ENCODE assay signal across 8 cellular contexts in genomic region chr11:118998822-118999221, GRCh38. TPM values are rescaled to one million over a fixed set of nuclear protein-coding genes. Genes with fewer than 3 reads are reported as not detected.
DNase-seq lines count a peak whose midpoint lies in the region; ATAC-seq and TF ChIP-seq lines count a peak whose summit lies in the region.

No MANE protein-coding gene starts in this region.

- H3K27me3 Mint-ChIP-seq in activated CD4-positive, alpha-beta T cell treated with anti-CD3 and anti-CD28 coated beads, Interleukin-2, amount 10 ng/mL, durations not matched to agents 7 days and 5 days = no peaks in the 10 kb centered on the region

- peaks cover 48% of the 10 kb centered on the region for H3K36me3 Mint-ChIP-seq in activated CD4-positive, alpha-beta T cell treated with anti-CD3 and anti-CD28 coated beads, Interleukin-2, amount 10 ng/mL, durations not matched to agents 7 days and 5 days (ENCODE audit: low read depth)

- H3K27ac ChIP-seq in VCaP (peak overlapping the region; percentile 79), right cardiac atrium (ENCODE audit: low read length) (peak overlapping the region; percentile 90)

- DNase-seq in activated CD4-positive, alpha-beta T cell treated with anti-CD3 and anti-CD28 coated beads, Interleukin-2, amount 10 ng/mL, durations not matched to agents 7 days and 5 days = no peak
- no peak for DNase-seq in activated CD4-positive, alpha-beta T cell treated with anti-CD3 and anti-CD28 coated beads for 4 hours
- DNase-seq in right cardiac atrium = no peak
- no peak for DNase-seq in HUDEP-2 (lab: John Stamatoyannopoulos, UW; ENCODE audit: unreplicated experiment in 76 of 76)
- no peak for DNase-seq in 8988T

- ATAC-seq in right cardiac atrium (no peak), GM19035 (IDR thresholded peaks at IDR 0.05; ENCODE audit: unreplicated experiment) (no peak)

- H3K4me1 Mint-ChIP-seq in activated CD4-positive, alpha-beta T cell treated with anti-CD3 and anti-CD28 coated beads, Interleukin-2, amount 10 ng/mL, durations not matched to agents 7 days and 5 days = peaks cover 38% of the 10 kb centered on the region

- WGBS in right cardiac atrium = 58% methylated on average over 6 of the region's 6 CpGs

- POLR2A ChIA-PET in activated CD4-positive, alpha-beta T cell treated with anti-CD3 and anti-CD28 coated beads, Interleukin-2, amount 10 ng/mL, durations not matched to agents 7 days and 5 days (lab: Charles Lee) = interaction anchor here (0.6 kb wide), 2 partner anchors 19 to 122 kb away, joined by 3 to 7 read pairs; partner anchors contain the start of genes HINFP and RPS25

- peaks cover 28% of the 10 kb centered on the region for H3K36me3 ChIP-seq in skeletal muscle satellite cell (ENCODE audit: insufficient read depth, low read length)

- CTCF ChIA-PET in activated CD4-positive, alpha-beta T cell treated with anti-CD3 and anti-CD28 coated beads, Interleukin-2, amount 10 ng/mL, durations not matched to agents 7 days and 5 days (lab: Charles Lee) = interaction anchor here (0.6 to 1.2 kb wide), 2 partner anchors 29 to 116 kb away, joined by 3 to 4 read pairs; no protein-coding TSS in a partner anchor

- H3K4me3 Mint-ChIP-seq in activated CD4-positive, alpha-beta T cell treated with anti-CD3 and anti-CD28 coated beads, Interleukin-2, amount 10 ng/mL, durations not matched to agents 7 days and 5 days = peak overlapping the region; percentile 87

- H3K27me3 ChIP-seq in right cardiac atrium (ENCODE audit: control insufficient read depth, insufficient read depth) = no peaks in the 10 kb centered on the region
- no peaks in the 10 kb centered on the region for H3K27me3 ChIP-seq in skeletal muscle satellite cell (ENCODE audit: control insufficient read depth, insufficient read depth, low read length)

- TF ChIP-seq CTCF in VCaP (conservative IDR thresholded peaks at IDR 0.05) = no peak

- H3K9ac ChIP-seq in skeletal muscle satellite cell (ENCODE audit: low read depth, low read length) = peak overlapping the region; percentile 86

- H3K9me3 ChIP-seq in right cardiac atrium (ENCODE audit: control insufficient read depth, low read length) (no peaks in the 10 kb centered on the region), skeletal muscle satellite cell (replicated peaks; ENCODE audit: low read length) (no peaks in the 10 kb centered on the region)

- peak overlapping the region; percentile 94 for H3K4me2 ChIP-seq in skeletal muscle satellite cell (ENCODE audit: low read length)

- intact Hi-C loops in right cardiac atrium (cut with DNase I) = no loop called here

- H3K4me1 ChIP-seq in right cardiac atrium (ENCODE audit: control insufficient read depth, insufficient read depth, low read length) (no peaks in the 10 kb centered on the region), skeletal muscle satellite cell (ENCODE audit: control insufficient read depth, insufficient read depth, low read length) (peaks cover 27% of the 10 kb centered on the region)

- peak overlapping the region; percentile 95 for H3K27ac Mint-ChIP-seq in activated CD4-positive, alpha-beta T cell treated with anti-CD3 and anti-CD28 coated beads, Interleukin-2, amount 10 ng/mL, durations not matched to agents 7 days and 5 days

- H3K4me3 ChIP-seq in right cardiac atrium (ENCODE audit: low read length) = peak overlapping the region; percentile 83
- peak overlapping the region; percentile 89 for H3K4me3 ChIP-seq in skeletal muscle satellite cell (ENCODE audit: low read length)

- H3K9me3 Mint-ChIP-seq in activated CD4-positive, alpha-beta T cell treated with anti-CD3 and anti-CD28 coated beads, Interleukin-2, amount 10 ng/mL, durations not matched to agents 7 days and 5 days = no peaks in the 10 kb centered on the region

RNA-seq across cellular contexts. Expression of gene CENATAC, which starts 0.9 kb away (rescaled TPM):
- total RNA-seq in activated CD4-positive, alpha-beta T cell treated with anti-CD3 and anti-CD28 coated beads, Interleukin-2, amount 10 ng/mL, durations not matched to agents 7 days and 5 days = 10 to 100 TPM; 40.4 to 47.2 TPM
- 10 to 100 TPM; 12.2 to 18.4 (median 15.2) TPM for total RNA-seq in right cardiac atrium
- 18.9 TPM for polyA plus RNA-seq in right cardiac atrium
- total RNA-seq in skeletal muscle satellite cell (2012; rRNA removed) = 19.2 and 20.5 TPM in 2 replicates

RNA-seq across cellular contexts. Expression of gene RPS25, which starts 19.3 kb away (rescaled TPM):
- 1,000 to 10,000 TPM; 1,054 to 1,196 TPM for total RNA-seq in activated CD4-positive, alpha-beta T cell treated with anti-CD3 and anti-CD28 coated beads, Interleukin-2, amount 10 ng/mL, durations not matched to agents 7 days and 5 days
- total RNA-seq in right cardiac atrium = 100 to 1,000 TPM; 750 to 919 (median 877) TPM
- polyA plus RNA-seq in right cardiac atrium = 2,193 TPM
- 1,192 and 1,985 TPM in 2 replicates for total RNA-seq in skeletal muscle satellite cell (2012; rRNA removed)

RNA-seq across cellular contexts. Expression of gene TRAPPC4, which starts 19.7 kb away (rescaled TPM):
- 10 to 100 TPM; 58.5 to 65.4 TPM for total RNA-seq in activated CD4-positive, alpha-beta T cell treated with anti-CD3 and anti-CD28 coated beads, Interleukin-2, amount 10 ng/mL, durations not matched to agents 7 days and 5 days
- 10 to 100 TPM; 32.2 to 44.6 (median 36.8) TPM for total RNA-seq in right cardiac atrium
- 31.4 TPM for polyA plus RNA-seq in right cardiac atrium
- total RNA-seq in skeletal muscle satellite cell (2012; rRNA removed) = 81.4 and 81.9 TPM in 2 replicates

RNA-seq across cellular contexts. Expression of gene FOXR1, which starts 27.3 kb away (rescaled TPM):
- not detected for total RNA-seq in activated CD4-positive, alpha-beta T cell treated with anti-CD3 and anti-CD28 coated beads, Interleukin-2, amount 10 ng/mL, durations not matched to agents 7 days and 5 days
- not detected for total RNA-seq in right cardiac atrium
- polyA plus RNA-seq in right cardiac atrium = not detected
- not detected in 2 replicates for total RNA-seq in skeletal muscle satellite cell (2012; rRNA removed)

RNA-seq across cellular contexts. Expression of gene SLC37A4, which starts 31.9 kb away (rescaled TPM):
- total RNA-seq in activated CD4-positive, alpha-beta T cell treated with anti-CD3 and anti-CD28 coated beads, Interleukin-2, amount 10 ng/mL, durations not matched to agents 7 days and 5 days = 10 to 100 TPM; 17.9 to 19.4 TPM
- 1 to 10 TPM; 7.5 to 8.6 (median 7.7) TPM for total RNA-seq in right cardiac atrium
- polyA plus RNA-seq in right cardiac atrium = 7.1 TPM
- total RNA-seq in skeletal muscle satellite cell (2012; rRNA removed) = 9.4 and 9.6 TPM in 2 replicates
